8 cellular contexts compared by ENCODE assay signal in the genomic region with DNA sequence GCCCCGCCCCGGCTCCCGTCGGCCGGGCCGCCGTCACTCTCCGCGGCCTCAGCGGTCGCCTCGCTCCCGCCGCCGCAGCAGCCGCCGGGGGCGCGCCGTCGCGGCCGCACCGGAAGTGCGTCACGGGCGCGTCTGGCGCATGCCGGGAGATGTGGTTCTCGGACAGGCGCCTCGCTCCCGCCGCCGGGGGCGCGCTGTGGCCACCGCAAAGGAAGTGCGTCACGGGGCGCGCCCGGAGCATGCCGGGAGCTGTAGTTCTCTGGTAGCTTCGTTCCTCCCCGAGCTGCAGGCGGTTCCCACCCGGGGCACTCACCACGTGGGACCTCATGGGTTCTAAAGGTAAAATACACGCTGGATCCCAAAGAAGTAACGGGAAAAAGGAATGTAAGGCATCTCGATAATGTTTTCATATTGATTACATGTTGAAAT. TPM values are rescaled to one million over a fixed set of nuclear protein-coding genes. Genes with fewer than 3 reads are reported as not detected.
DNase-seq lines count a peak whose midpoint lies in the region; ATAC-seq, FAIRE-seq and TF ChIP-seq lines count a peak whose summit lies in the region.

A gene with protein sequence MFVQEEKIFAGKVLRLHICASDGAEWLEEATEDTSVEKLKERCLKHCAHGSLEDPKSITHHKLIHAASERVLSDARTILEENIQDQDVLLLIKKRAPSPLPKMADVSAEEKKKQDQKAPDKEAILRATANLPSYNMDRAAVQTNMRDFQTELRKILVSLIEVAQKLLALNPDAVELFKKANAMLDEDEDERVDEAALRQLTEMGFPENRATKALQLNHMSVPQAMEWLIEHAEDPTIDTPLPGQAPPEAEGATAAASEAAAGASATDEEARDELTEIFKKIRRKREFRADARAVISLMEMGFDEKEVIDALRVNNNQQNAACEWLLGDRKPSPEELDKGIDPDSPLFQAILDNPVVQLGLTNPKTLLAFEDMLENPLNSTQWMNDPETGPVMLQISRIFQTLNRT (minus strand): TSS at position 97 of the 429 bp plus-strand sequence. CDS start 211 bp downstream, outside the sequence.

- peaks cover 9% of the 10 kb centered on the region for H3K27me3 Mint-ChIP-seq in T-helper 1 cell treated with Interleukin-12 subunit alpha and Interleukin-12 subunit beta and Interleukin-4 antibody, amounts not matched to agents 30 μg/mL and 1 μg/mL, for 36 hours (ENCODE audit: low read depth)
- H3K27me3 Mint-ChIP-seq in progenitor cell of endocrine pancreas, result peaks cover 18% of the 10 kb centered on the region

- peak; percentile 93 for FAIRE-seq in GM12891 (lab: Jason Lieb, UNC)

- peak within 1 kb of the TSS; percentile 81 for H3K27ac Mint-ChIP-seq in T-helper 1 cell treated with Interleukin-12 subunit alpha and Interleukin-12 subunit beta and Interleukin-4 antibody, amounts not matched to agents 30 μg/mL and 1 μg/mL, for 36 hours
- H3K27ac Mint-ChIP-seq in progenitor cell of endocrine pancreas, result peak within 1 kb of the TSS; percentile 52

- intact Hi-C loops in left ventricle myocardium inferior (cut with micrococcal nuclease) (no loop called here), upper lobe of right lung (cut with DNase I) (no loop called here)

- H3K9me3 ChIP-seq in left ventricle myocardium inferior (replicated peaks) (no peaks in the 10 kb centered on the region), upper lobe of right lung (no peaks in the 10 kb centered on the region)

- H3K4me1 ChIP-seq in left ventricle myocardium inferior, result peaks cover 53% of the 10 kb centered on the region
- peaks cover 12% of the 10 kb centered on the region for H3K4me1 ChIP-seq in upper lobe of right lung

- DNase-seq in GM12891 (ENCODE audit: insufficient read length, low spot score) (peak; percentile 100), NCI-H1694 (lab: John Stamatoyannopoulos, UW) (peak; percentile 79), amniotic stem cell (lab: John Stamatoyannopoulos, UW) (peak; percentile 86), left ventricle myocardium inferior (peak; percentile 97), progenitor cell of endocrine pancreas (ENCODE audit: low spot score, unreplicated experiment) (peak; percentile 88), upper lobe of right lung (peak; percentile 98)

- H3K4me3 Mint-ChIP-seq in T-helper 1 cell treated with Interleukin-12 subunit alpha and Interleukin-12 subunit beta and Interleukin-4 antibody, amounts not matched to agents 30 μg/mL and 1 μg/mL, for 36 hours, result peak within 1 kb of the TSS; percentile 83
- peak within 1 kb of the TSS; percentile 86 for H3K4me3 Mint-ChIP-seq in progenitor cell of endocrine pancreas (ENCODE audit: low read depth)

- TF ChIP-seq POLR2A in GM12891 (IDR thresholded peaks at IDR 0.05; ENCODE audit: low read depth, low read length), result no peak

- H3K27me3 ChIP-seq in left ventricle myocardium inferior (ENCODE audit: low read depth) (no peaks in the 10 kb centered on the region), upper lobe of right lung (no peaks in the 10 kb centered on the region)

- ATAC-seq in HG02885 (IDR thresholded peaks at IDR 0.05; ENCODE audit: poor library complexity, unreplicated experiment) (peak; percentile 92), upper lobe of right lung (peak; percentile 95)

- peaks cover 17% of the 10 kb centered on the region for H3K4me1 Mint-ChIP-seq in T-helper 1 cell treated with Interleukin-12 subunit alpha and Interleukin-12 subunit beta and Interleukin-4 antibody, amounts not matched to agents 30 μg/mL and 1 μg/mL, for 36 hours (ENCODE audit: low read depth)
- peaks cover 7% of the 10 kb centered on the region for H3K4me1 Mint-ChIP-seq in progenitor cell of endocrine pancreas (ENCODE audit: low read depth)

- no peaks in the 10 kb centered on the region for H3K9me3 Mint-ChIP-seq in T-helper 1 cell treated with Interleukin-12 subunit alpha and Interleukin-12 subunit beta and Interleukin-4 antibody, amounts not matched to agents 30 μg/mL and 1 μg/mL, for 36 hours
- no peaks in the 10 kb centered on the region for H3K9me3 Mint-ChIP-seq in progenitor cell of endocrine pancreas (ENCODE audit: low read depth)

- peak; percentile 70 for TF ChIP-seq CTCF in left ventricle myocardium inferior (IDR thresholded peaks at IDR 0.05; ENCODE audit: borderline replicate concordance)
- peak; percentile 46 for TF ChIP-seq CTCF in progenitor cell of endocrine pancreas (IDR thresholded peaks at IDR 0.05; ENCODE audit: unreplicated experiment)
- peak; percentile 37 for TF ChIP-seq CTCF in upper lobe of right lung (IDR thresholded peaks at IDR 0.05)

- H3K4me3 ChIP-seq in left ventricle myocardium inferior (peak within 1 kb of the TSS; percentile 85), upper lobe of right lung (peak within 1 kb of the TSS; percentile 85)

- H3K27ac ChIP-seq in left ventricle myocardium inferior (replicated peaks) (peak within 1 kb of the TSS; percentile 97), upper lobe of right lung (peak within 1 kb of the TSS; percentile 78)

- no peaks in the 10 kb centered on the region for H3K36me3 Mint-ChIP-seq in T-helper 1 cell treated with Interleukin-12 subunit alpha and Interleukin-12 subunit beta and Interleukin-4 antibody, amounts not matched to agents 30 μg/mL and 1 μg/mL, for 36 hours (ENCODE audit: low read depth)
- no peaks in the 10 kb centered on the region for H3K36me3 Mint-ChIP-seq in progenitor cell of endocrine pancreas (ENCODE audit: insufficient read depth)

- no peaks in the 10 kb centered on the region for H3K36me3 ChIP-seq in left ventricle myocardium inferior
- H3K36me3 ChIP-seq in upper lobe of right lung, result no peaks in the 10 kb centered on the region

TF ChIP-seq in GM12891, 5 proteins besides CTCF, POLR2A, EP300 and RAD21:
- no peak for TF ChIP-seq TAF1 (IDR thresholded peaks at IDR 0.05; ENCODE audit: low read depth, low read length)
- 0 out of 2 replicates have a peak, but pooled peaks have one; percentile 8 for TF ChIP-seq SPI1 (IDR thresholded peaks at IDR 0.05; ENCODE audit: low read depth, low read length)
- TF ChIP-seq PAX5 (IDR thresholded peaks at IDR 0.05; ENCODE audit: insufficient read depth, low read length, severe bottlenecking), result peak; percentile 53

RNA-seq across cellular contexts. Expression of the gene that starts here (rescaled TPM):
- 25.6 TPM for polyA plus RNA-seq in GM12891 (2012; ENCODE audit: low read depth, missing spikeins)
- total RNA-seq in left ventricle myocardium inferior (108 TPM), progenitor cell of endocrine pancreas (31.4 and 34.2 TPM in 2 replicates), upper lobe of right lung (30.1 TPM)

Comparison
In these comparisons a context has a peak if more than half of its experiments do, and no peak if none do; other contexts are left out.
1. Peak in every context shown above with its lines: DNase-seq, ATAC-seq, H3K4me3 ChIP-seq and H3K27ac ChIP-seq.